8 cellular contexts compared by ENCODE assay signal in the genomic region with DNA sequence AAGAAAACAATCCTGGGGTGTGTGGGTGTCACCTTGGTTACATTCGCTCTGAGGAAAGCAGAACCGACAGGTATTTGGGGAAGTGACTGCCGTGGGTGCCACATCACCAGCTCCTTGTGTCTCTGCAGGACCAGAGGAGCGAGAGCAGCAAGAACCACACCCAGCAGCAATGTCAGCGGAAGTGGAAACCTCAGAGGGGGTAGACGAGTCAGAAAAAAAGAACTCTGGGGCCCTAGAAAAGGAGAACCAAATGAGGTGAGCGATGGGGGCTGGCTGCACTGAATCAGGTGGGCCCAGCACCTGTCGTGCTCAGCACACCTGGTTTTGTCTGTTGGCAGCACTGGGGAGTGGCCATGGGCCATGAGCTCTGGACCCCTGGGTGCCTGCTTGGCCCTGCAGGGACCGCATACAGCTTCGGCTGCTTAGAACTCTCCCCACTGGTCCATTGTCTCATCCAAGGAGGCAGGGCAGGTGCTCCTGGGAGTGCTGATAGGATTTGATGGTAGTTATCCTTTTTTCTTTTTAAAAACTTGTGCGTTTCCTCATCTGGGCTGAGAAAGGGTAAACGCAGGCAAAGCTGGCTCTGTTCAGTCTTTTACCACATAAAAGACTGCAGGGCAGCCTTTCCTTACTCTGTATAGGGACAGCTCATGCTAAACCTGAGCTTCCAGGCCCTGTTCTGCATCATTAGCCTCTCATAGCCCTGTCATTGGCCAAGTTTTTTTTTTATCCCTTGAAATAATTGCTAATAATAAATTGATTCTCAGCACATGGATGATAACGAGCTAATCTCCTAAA. TPM values are rescaled to one million over a fixed set of nuclear protein-coding genes. Genes with fewer than 3 reads are reported as not detected.
DNase-seq lines count a peak whose midpoint lies in the region; ATAC-seq lines count a peak whose summit lies in the region.

No MANE protein-coding gene starts in this region.

- H3K4me3 Mint-ChIP-seq in activated CD8-positive, alpha-beta T cell treated with anti-CD3 and anti-CD28 coated beads, Interleukin-2, amount 10 ng/mL, durations not matched to agents 7 days and 5 days: peak overlapping the region; percentile 73
- H3K4me3 Mint-ChIP-seq in stimulated activated naive B cell treated with anti-CD40 and anti-IgM and Interleukin-4, amounts not matched to agents 10 μg/mL and 1 μg/mL and 100 μg/mL, for 72 hours: peak overlapping the region; percentile 63

- H3K4me1 Mint-ChIP-seq in activated CD8-positive, alpha-beta T cell treated with anti-CD3 and anti-CD28 coated beads, Interleukin-2, amount 10 ng/mL, durations not matched to agents 7 days and 5 days (ENCODE audit: low read depth): peaks cover 61% of the 10 kb centered on the region
- peaks cover 22 to 57% of the 10 kb centered on the region in 2 donors for H3K4me1 Mint-ChIP-seq in stimulated activated naive B cell treated with anti-CD40 and anti-IgM and Interleukin-4, amounts not matched to agents 10 μg/mL and 1 μg/mL and 100 μg/mL, for 72 hours

- H3K36me3 Mint-ChIP-seq in activated CD8-positive, alpha-beta T cell treated with anti-CD3 and anti-CD28 coated beads, Interleukin-2, amount 10 ng/mL, durations not matched to agents 7 days and 5 days (ENCODE audit: low read depth): peaks cover 63% of the 10 kb centered on the region
- H3K36me3 Mint-ChIP-seq in stimulated activated naive B cell treated with anti-CD40 and anti-IgM and Interleukin-4, amounts not matched to agents 10 μg/mL and 1 μg/mL and 100 μg/mL, for 72 hours: peaks cover 26 to 32% of the 10 kb centered on the region in 2 donors

- peak; percentile 89 for DNase-seq in activated CD8-positive, alpha-beta T cell treated with anti-CD3 and anti-CD28 coated beads, Interleukin-2, amount 10 ng/mL, durations not matched to agents 7 days and 5 days
- peak; percentile 23 for DNase-seq in kidney tubule cell (ENCODE audit: low spot score)
- peak; percentile 85 for DNase-seq in stimulated activated naive B cell treated with anti-CD40 and anti-IgM and Interleukin-4, amounts not matched to agents 10 μg/mL and 1 μg/mL and 100 μg/mL, for 72 hours
- no peak for DNase-seq in NCI-H748 (lab: John Stamatoyannopoulos, UW; ENCODE audit: unreplicated experiment)
- no peak for DNase-seq in middle frontal gyrus (ENCODE audit: extremely low spot score, low spot score)
- no peak for DNase-seq in hippocampal formation (lab: John Stamatoyannopoulos, UW)

- CTCF ChIA-PET in activated CD8-positive, alpha-beta T cell treated with anti-CD3 and anti-CD28 coated beads, Interleukin-2, amount 10 ng/mL, durations not matched to agents 7 days and 5 days (lab: Charles Lee): interaction anchor here (0.5 to 12.1 kb wide), 30 partner anchors 11 to 252 kb away, joined by 3 to 173 read pairs (median 6); a partner anchor contains a TSS

- ATAC-seq in GM19328 (IDR thresholded peaks at IDR 0.05; ENCODE audit: unreplicated experiment) (peak; percentile 71), HG03565 (IDR thresholded peaks at IDR 0.05; ENCODE audit: unreplicated experiment) (peak; percentile 60)
- ATAC-seq in activated CD8-positive, alpha-beta T cell treated with anti-CD3 and anti-CD28 coated beads, Interleukin-2, amount 10 ng/mL, durations not matched to agents 7 days and 5 days: peak; percentile 89
- ATAC-seq in stimulated activated naive B cell treated with anti-CD40 and anti-IgM and Interleukin-4, amounts not matched to agents 10 μg/mL and 1 μg/mL and 100 μg/mL, for 72 hours (replicated peaks): peak; percentile 98

- POLR2A ChIA-PET in activated CD8-positive, alpha-beta T cell treated with anti-CD3 and anti-CD28 coated beads, Interleukin-2, amount 10 ng/mL, durations not matched to agents 7 days and 5 days (lab: Charles Lee): interaction anchor here (0.5 to 2.5 kb wide), 24 partner anchors 9 to 262 kb away, joined by 3 to 30 read pairs (median 5); a partner anchor contains a TSS

- H3K9me3 Mint-ChIP-seq in activated CD8-positive, alpha-beta T cell treated with anti-CD3 and anti-CD28 coated beads, Interleukin-2, amount 10 ng/mL, durations not matched to agents 7 days and 5 days (ENCODE audit: insufficient read depth): no peaks in the 10 kb centered on the region
- no peaks in the 10 kb centered on the region for H3K9me3 Mint-ChIP-seq in stimulated activated naive B cell treated with anti-CD40 and anti-IgM and Interleukin-4, amounts not matched to agents 10 μg/mL and 1 μg/mL and 100 μg/mL, for 72 hours

- no peaks in the 10 kb centered on the region for H3K27me3 Mint-ChIP-seq in activated CD8-positive, alpha-beta T cell treated with anti-CD3 and anti-CD28 coated beads, Interleukin-2, amount 10 ng/mL, durations not matched to agents 7 days and 5 days (ENCODE audit: low read depth)
- no peaks in the 10 kb centered on the region for H3K27me3 Mint-ChIP-seq in stimulated activated naive B cell treated with anti-CD40 and anti-IgM and Interleukin-4, amounts not matched to agents 10 μg/mL and 1 μg/mL and 100 μg/mL, for 72 hours

- H3K27ac Mint-ChIP-seq in activated CD8-positive, alpha-beta T cell treated with anti-CD3 and anti-CD28 coated beads, Interleukin-2, amount 10 ng/mL, durations not matched to agents 7 days and 5 days: peak overlapping the region; percentile 95
- H3K27ac Mint-ChIP-seq in stimulated activated naive B cell treated with anti-CD40 and anti-IgM and Interleukin-4, amounts not matched to agents 10 μg/mL and 1 μg/mL and 100 μg/mL, for 72 hours: peak overlapping the region; percentile 94

RNA-seq across cellular contexts. Expression of a gene that starts 29.4 kb away (rescaled TPM):
- total RNA-seq in activated CD8-positive, alpha-beta T cell treated with anti-CD3 and anti-CD28 coated beads, Interleukin-2, amount 10 ng/mL, durations not matched to agents 7 days and 5 days: 10 to 100 TPM; 92.6 to 97.4 TPM

RNA-seq across cellular contexts. Expression of a gene that starts 31.1 kb away (rescaled TPM):
- 10 to 100 TPM; 53.6 to 55.6 TPM for total RNA-seq in activated CD8-positive, alpha-beta T cell treated with anti-CD3 and anti-CD28 coated beads, Interleukin-2, amount 10 ng/mL, durations not matched to agents 7 days and 5 days

RNA-seq across cellular contexts. Expression of a gene that starts 33.0 kb away (rescaled TPM):
- 10 to 100 TPM; 44.0 to 48.7 TPM for total RNA-seq in activated CD8-positive, alpha-beta T cell treated with anti-CD3 and anti-CD28 coated beads, Interleukin-2, amount 10 ng/mL, durations not matched to agents 7 days and 5 days

RNA-seq across cellular contexts. Expression of a gene that starts 50.6 kb away (rescaled TPM):
- total RNA-seq in activated CD8-positive, alpha-beta T cell treated with anti-CD3 and anti-CD28 coated beads, Interleukin-2, amount 10 ng/mL, durations not matched to agents 7 days and 5 days: under 1 TPM; 0.13 TPM

Comparison
In these comparisons a context has a peak if more than half of its experiments do, and no peak if none do; other contexts are left out.
1. DNase-seq: peak in activated CD8-positive, alpha-beta T cell treated with anti-CD3 and anti-CD28 coated beads, Interleukin-2, amount 10 ng/mL, durations not matched to agents 7 days and 5 days (single experiment), kidney tubule cell (single experiment) and stimulated activated naive B cell treated with anti-CD40 and anti-IgM and Interleukin-4, amounts not matched to agents 10 μg/mL and 1 μg/mL and 100 μg/mL, for 72 hours (single experiment); none in NCI-H748 (single experiment), middle frontal gyrus (single experiment) and hippocampal formation (0 of 2).
2. Peak in every context shown above with its lines, with median percentiles within 50 percentile points of each other: ATAC-seq.